13 cellular contexts compared by ENCODE assay signal in the genomic region with DNA sequence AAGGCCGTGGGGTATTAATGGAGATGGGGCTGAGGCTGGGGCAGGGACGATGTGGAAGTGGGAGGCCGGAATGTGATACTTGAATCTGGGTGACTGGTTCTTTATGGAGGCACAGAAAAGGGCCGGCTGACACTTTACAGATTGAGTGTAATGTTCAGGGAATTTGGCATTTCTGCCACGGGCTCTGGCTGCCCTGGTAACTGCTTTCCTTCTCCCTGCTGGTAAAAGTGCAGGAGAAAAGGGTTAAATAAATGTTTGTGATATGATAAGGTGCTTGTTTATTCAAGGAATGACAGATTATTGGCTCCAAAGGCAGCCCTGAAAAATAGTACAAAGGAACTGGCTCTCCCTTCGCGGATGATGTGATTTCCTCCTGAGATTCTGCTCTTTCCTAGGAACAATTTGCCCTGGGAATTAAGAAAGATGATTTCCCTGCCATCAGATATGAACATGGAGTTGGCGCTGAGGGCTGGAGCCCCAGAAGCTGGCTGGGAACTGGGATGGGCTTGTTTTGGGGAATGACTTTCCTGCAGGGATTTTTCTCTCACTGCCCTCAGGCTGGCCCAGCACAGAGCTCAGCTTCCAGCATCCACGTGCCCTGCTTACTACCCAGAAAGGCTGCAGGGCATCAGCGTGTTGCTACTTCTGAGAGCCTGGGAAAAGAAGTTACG. TPM values are rescaled to one million over a fixed set of nuclear protein-coding genes. Genes with fewer than 3 reads are reported as not detected.
DNase-seq lines count a peak whose midpoint lies in the region; ATAC-seq, FAIRE-seq and TF ChIP-seq lines count a peak whose summit lies in the region.
"Had no signal": no experiment of that assay in that cellular context is flagged by ENCODE, and none has a peak within 500 bp of the region (broad histone marks: within the 10 kb centered on the region; RNA-seq: fewer than 3 reads in every experiment).

No MANE protein-coding gene starts in this region.

- peaks cover 36 to 65% (median 50%) of the 10 kb centered on the region in 4 donors for H3K4me1 ChIP-seq in stomach

- 17 to 33% (median 21%) methylated on average over 11 of the region's 11 CpGs for WGBS in stomach, 5 donors

- DNase-seq in HCEC 1CT (peak; percentile 18), bronchial epithelial cell (ENCODE audit: low read depth) (peak; percentile 55), left lobe of liver (ENCODE audit: low spot score) (no peak), stomach (peak; percentile 34), mucosa of gallbladder (ENCODE audit: low spot score) (no peak)
- DNase-seq in stimulated activated CD4-positive, alpha-beta T cell treated with anti-CD3 and anti-CD28 coated beads, Interleukin-12 subunit alpha, Interleukin-12 subunit beta, amount 100 ng/mL, for 4 hours = no peak
- DNase-seq: NCI-H1417 treated with DMSO at 0.1 percent for 48 hours; NK-92 treated with Interleukin-12 subunit alpha and Interleukin-12 subunit beta, amount 100 ng/mL, for 24 hours; spleen had no signal

- H3K36me3 ChIP-seq in bronchial epithelial cell (ENCODE audit: control insufficient read depth, insufficient read depth, low read length) = no peaks in the 10 kb centered on the region
- no peaks in the 10 kb centered on the region for H3K36me3 ChIP-seq in stomach
- H3K36me3 ChIP-seq: spleen had no signal

- peak; percentile 16 for ATAC-seq in left lobe of liver
- no peak for ATAC-seq in GM19463 (IDR thresholded peaks at IDR 0.05; ENCODE audit: unreplicated experiment)
- no peak for ATAC-seq in HG03342 (IDR thresholded peaks at IDR 0.05; ENCODE audit: unreplicated experiment)

- peak overlapping the region; percentile 62 to 74 (median 67) for H3K27ac ChIP-seq in stomach
- H3K27ac ChIP-seq: spleen had no signal

- H3K9me3 ChIP-seq in stomach = no peaks in the 10 kb centered on the region
- H3K9me3 ChIP-seq: spleen had no signal

- H3K4me3 ChIP-seq in bronchial epithelial cell (ENCODE audit: low read depth, low read length) (no peak overlapping the region), stomach (no peak overlapping the region)
- H3K4me3 ChIP-seq: spleen had no signal

- intact Hi-C loops in stomach (cut with DNase I; ENCODE audit: low total_unique reads) = no loop called here

- TF ChIP-seq CTCF in bronchial epithelial cell (IDR thresholded peaks at IDR 0.05; ENCODE audit: insufficient read depth, low read length, severe bottlenecking) (no peak), stomach (IDR thresholded peaks at IDR 0.05) (no peak)

- no peak for TF ChIP-seq POLR2A in stomach (IDR thresholded peaks at IDR 0.05)

- TF ChIP-seq EP300 in stomach (IDR thresholded peaks at IDR 0.05) = no peak

- no peaks in the 10 kb centered on the region for H3K27me3 ChIP-seq in bronchial epithelial cell (ENCODE audit: control insufficient read depth, insufficient read depth, low read length)
- no peaks in the 10 kb centered on the region for H3K27me3 ChIP-seq in stomach
- H3K27me3 ChIP-seq: spleen had no signal

- no peak for FAIRE-seq in bronchial epithelial cell (lab: Jason Lieb, UNC)
- FAIRE-seq: GM12891 had no signal

RNA-seq across cellular contexts. Expression of a gene that starts 52.9 kb away (rescaled TPM):
- under 0.01 TPM in 1 of 2 replicates, not detected in the other for total RNA-seq in bronchial epithelial cell
- not detected for total RNA-seq in left lobe of liver
- total RNA-seq in stomach = not detected
- polyA plus RNA-seq in stomach = not detected
- 0.06 TPM for total RNA-seq in mucosa of gallbladder
- total RNA-seq: spleen; T-helper 2 cell treated with Interferon-gamma antibody and Interleukin-4, amounts not matched to agents 100 ng/mL and 5 ng/mL, for 36 hours had no signal
- polyA plus RNA-seq: spleen had no signal

Comparison
In these comparisons a context has a peak if more than half of its experiments do, and no peak if none do; other contexts are left out.
1. DNase-seq: peak in HCEC 1CT (single experiment), bronchial epithelial cell (single experiment) and stomach (single experiment); none in left lobe of liver (single experiment), mucosa of gallbladder (single experiment) and stimulated activated CD4-positive, alpha-beta T cell treated with anti-CD3 and anti-CD28 coated beads, Interleukin-12 subunit alpha, Interleukin-12 subunit beta, amount 100 ng/mL, for 4 hours (single experiment).